10 cellular contexts compared by ENCODE assay signal in genomic region chr11:65641233-65642013, GRCh38. TPM values are rescaled to one million over a fixed set of nuclear protein-coding genes. Genes with fewer than 3 reads are reported as not detected.
DNase-seq lines count a peak whose midpoint lies in the region; ATAC-seq and TF ChIP-seq lines count a peak whose summit lies in the region.
"Had no signal": no experiment of that assay in that cellular context is flagged by ENCODE, and none has a peak within 500 bp of the region (broad histone marks: within the 10 kb centered on the region; RNA-seq: fewer than 3 reads in every experiment).

No MANE protein-coding gene starts in this region.

- H4K91ac ChIP-seq in H9 (ENCODE audit: insufficient read length, low read depth, low read length) = no peak overlapping the region

- intact Hi-C loops in activated B cell treated with CpG ODN at 0.5 μM for 24 hours (cut with micrococcal nuclease) = no loop called here

- H3K9ac ChIP-seq in H9 (ENCODE audit: extremely low read depth, insufficient read length, low read length) = no peak overlapping the region
- H3K9ac ChIP-seq in iPS-18a (ENCODE audit: low read length) = no peak overlapping the region

- H3K4me3 ChIP-seq in iPS-18a (ENCODE audit: low read length) = peak overlapping the region; percentile 61

- H3K79me1 ChIP-seq in H9 (ENCODE audit: insufficient read depth, low read depth, low read length, poor library complexity, severe bottlenecking) = no peaks in the 10 kb centered on the region

- ATAC-seq in activated B cell treated with CpG ODN at 0.5 μM for 24 hours (ENCODE audit: low read depth) (no peak), GM18502 (IDR thresholded peaks at IDR 0.05; ENCODE audit: poor library complexity, unreplicated experiment) (no peak)
- ATAC-seq in stimulated activated effector memory CD8-positive, alpha-beta T cell treated with anti-CD3 and anti-CD28 coated beads, Interleukin-12 subunit alpha, Interleukin-12 subunit beta, amount 100 ng/mL, for 72 hours = no peak

- no peak overlapping the region for H3K14ac ChIP-seq in H9 (ENCODE audit: insufficient read depth, low read length)

- H3K36me3 Mint-ChIP-seq in H9 (ENCODE audit: insufficient read depth in 1 of 3, low read depth in 3 of 3) (peaks cover 5 to 10% (median 7%) of the 10 kb centered on the region in 3 experiments; a peak in 6 of 7 replicates), activated B cell treated with CpG ODN at 0.5 μM for 24 hours (ENCODE audit: low read depth) (peaks cover 60% of the 10 kb centered on the region)
- peaks cover 84% of the 10 kb centered on the region for H3K36me3 Mint-ChIP-seq in stimulated activated effector memory CD8-positive, alpha-beta T cell treated with anti-CD3 and anti-CD28 coated beads, Interleukin-12 subunit alpha, Interleukin-12 subunit beta, amount 100 ng/mL, for 72 hours

- H3K9me3 ChIP-seq in H9 (ENCODE audit: control insufficient read depth, low read depth, low read length) = no peaks in the 10 kb centered on the region
- no peaks in the 10 kb centered on the region for H3K9me3 ChIP-seq in iPS-18a (ENCODE audit: control insufficient read depth, low read depth, low read length)

- no peak for TF ChIP-seq CTCF in H9 (conservative IDR thresholded peaks at IDR 0.05)
- TF ChIP-seq CTCF in activated B cell treated with CpG ODN at 0.5 μM for 24 hours (IDR thresholded peaks at IDR 0.05) = no peak

- H3K4ac ChIP-seq in H9 (ENCODE audit: low read depth, low read length) = no peak overlapping the region

- H3K27ac ChIP-seq in H9 (ENCODE audit: insufficient read length, low read depth, low read length) (no peak overlapping the region), iPS-18a (ENCODE audit: low read length) (no peak overlapping the region)

- H3K79me2 ChIP-seq in H9 (ENCODE audit: insufficient read depth, low read length) = no peaks in the 10 kb centered on the region

- H2BK120ac ChIP-seq in H9 (ENCODE audit: low read depth, low read length, poor library complexity, severe bottlenecking) = no peak overlapping the region

- no peak overlapping the region for H4K5ac ChIP-seq in H9 (ENCODE audit: insufficient read length, low read depth, low read length)

- peaks cover 13% of the 10 kb centered on the region for H3K23me2 ChIP-seq in H9 (ENCODE audit: insufficient read length, low read depth, low read length, poor library complexity, severe bottlenecking)

- whole genome bisulfite sequencing in H9 (ENCODE audit: extremely low coverage, insufficient read length, low lambda C conversion rate) = no CpG with 5 or more reads among the region's 18 CpGs

- H3K9me3 Mint-ChIP-seq in H9 (no peaks in the 10 kb centered on the region), activated B cell treated with CpG ODN at 0.5 μM for 24 hours (no peaks in the 10 kb centered on the region)
- H3K9me3 Mint-ChIP-seq in stimulated activated effector memory CD8-positive, alpha-beta T cell treated with anti-CD3 and anti-CD28 coated beads, Interleukin-12 subunit alpha, Interleukin-12 subunit beta, amount 100 ng/mL, for 72 hours = no peaks in the 10 kb centered on the region

- H4K20me1 ChIP-seq in H9 (ENCODE audit: control insufficient read depth, insufficient read depth, insufficient read length) = peaks cover 5% of the 10 kb centered on the region

- H3K27me3 ChIP-seq in H9 (ENCODE audit: insufficient read depth, low read length) (no peaks in the 10 kb centered on the region), iPS-18a (ENCODE audit: control insufficient read depth, insufficient read depth, low read length) (no peaks in the 10 kb centered on the region)

- no peak overlapping the region for H2BK5ac ChIP-seq in H9 (ENCODE audit: insufficient read length, low read length)

- H3K4me1 ChIP-seq in H9 (ENCODE audit: insufficient read depth, low read length) = peaks cover 5% of the 10 kb centered on the region; the same call in 1 of the 2 replicates
- H3K4me1 ChIP-seq in iPS-18a (ENCODE audit: control insufficient read depth, low read depth, low read length) = peaks cover 15% of the 10 kb centered on the region

- peak overlapping the region; percentile 64 for H3K4me2 ChIP-seq in H9 (ENCODE audit: insufficient read depth, insufficient read length, low read length)

- no peak overlapping the region for H2BK15ac ChIP-seq in H9 (ENCODE audit: low read depth, low read length)

- no peak for DNase-seq in H9
- no peak for DNase-seq in activated B cell treated with CpG ODN at 0.5 μM for 24 hours
- DNase-seq in stimulated activated effector memory CD8-positive, alpha-beta T cell treated with anti-CD3 and anti-CD28 coated beads, Interleukin-12 subunit alpha, Interleukin-12 subunit beta, amount 100 ng/mL, for 72 hours (ENCODE audit: low spot score in 2 of 2) = no peak
- DNase-seq in kidney tubule cell (ENCODE audit: low spot score) = no peak
- DNase-seq in cortex of kidney (lab: John Stamatoyannopoulos, UW) = no peak
- DNase-seq: mesenchymal stem cell, NCI-H187 treated with DMSO at 0.1 percent for 48 hours, SIG-M5 had no signal

- H3K23ac ChIP-seq in H9 (ENCODE audit: insufficient read length, low read depth, low read length) = no peak overlapping the region

- peaks cover 34 to 40% of the 10 kb centered on the region in 2 experiments for H3K4me1 Mint-ChIP-seq in H9
- H3K4me1 Mint-ChIP-seq in activated B cell treated with CpG ODN at 0.5 μM for 24 hours = peaks cover 65% of the 10 kb centered on the region
- H3K4me1 Mint-ChIP-seq in stimulated activated effector memory CD8-positive, alpha-beta T cell treated with anti-CD3 and anti-CD28 coated beads, Interleukin-12 subunit alpha, Interleukin-12 subunit beta, amount 100 ng/mL, for 72 hours = peaks cover 62% of the 10 kb centered on the region

- H3K56ac ChIP-seq in H9 (ENCODE audit: insufficient read length, low read depth, low read length) = no peak overlapping the region

- H3K4me3 Mint-ChIP-seq in H9 (peak overlapping the region in 1 of 2 experiments; percentile 87; a peak in 3 of 5 replicates), activated B cell treated with CpG ODN at 0.5 μM for 24 hours (peak overlapping the region; percentile 94)
- peak overlapping the region; percentile 94 for H3K4me3 Mint-ChIP-seq in stimulated activated effector memory CD8-positive, alpha-beta T cell treated with anti-CD3 and anti-CD28 coated beads, Interleukin-12 subunit alpha, Interleukin-12 subunit beta, amount 100 ng/mL, for 72 hours

- no peak overlapping the region for H2BK12ac ChIP-seq in H9 (ENCODE audit: insufficient read length, low read depth, low read length)

- no peak overlapping the region for H2AK5ac ChIP-seq in H9 (ENCODE audit: insufficient read length, low read length)

- POLR2A ChIA-PET in activated B cell treated with CpG ODN at 0.5 μM for 24 hours (lab: Charles Lee) = interaction anchor here (1.7 to 16.1 kb wide), 9 partner anchors 9 to 218 kb away, joined by 12 to 617 read pairs (median 39); partner anchors contain the start of genes CFL1, FAM89B, KAT5 and MALAT1

- H3T11ph ChIP-seq in H9 (ENCODE audit: low read length) = no peak overlapping the region

- H4K8ac ChIP-seq in H9 (replicated peaks; ENCODE audit: insufficient read length, low read depth, low read length) = no peak overlapping the region

- H2BK20ac ChIP-seq in H9 (ENCODE audit: low read depth, low read length, poor library complexity, severe bottlenecking) = no peak overlapping the region

- H3K27me3 Mint-ChIP-seq in H9 (ENCODE audit: low read depth) (no peaks in the 10 kb centered on the region), activated B cell treated with CpG ODN at 0.5 μM for 24 hours (no peaks in the 10 kb centered on the region)

- H3K27ac Mint-ChIP-seq in H9 = peak overlapping the region; percentile 67 to 90 (median 88); a peak in 6 of 7 replicates
- H3K27ac Mint-ChIP-seq in activated B cell treated with CpG ODN at 0.5 μM for 24 hours = peak overlapping the region; percentile 85
- peak overlapping the region; percentile 96 for H3K27ac Mint-ChIP-seq in stimulated activated effector memory CD8-positive, alpha-beta T cell treated with anti-CD3 and anti-CD28 coated beads, Interleukin-12 subunit alpha, Interleukin-12 subunit beta, amount 100 ng/mL, for 72 hours

- no peak overlapping the region for H3K18ac ChIP-seq in H9 (ENCODE audit: insufficient read length, low read depth, low read length)

- CTCF ChIA-PET in activated B cell treated with CpG ODN at 0.5 μM for 24 hours (lab: Charles Lee) = no interaction called here

- peaks cover 3% of the 10 kb centered on the region for H3K36me3 ChIP-seq in iPS-18a (ENCODE audit: control insufficient read depth, low read depth, low read length)

- H2AFZ ChIP-seq in H9 (ENCODE audit: low read length) = no peak overlapping the region

RNA-seq across cellular contexts. Expression of gene SIPA1, which starts 3.5 kb away (rescaled TPM):
- total RNA-seq in H9 (2021) = 32.0 and 37.4 TPM in 2 replicates
- total RNA-seq in activated B cell treated with CpG ODN at 0.5 μM for 24 hours = 236 and 252 TPM in 2 replicates

RNA-seq across cellular contexts. Expression of gene RELA, which starts 21.3 kb away (rescaled TPM):
- total RNA-seq in H9 (2021) (43.3 and 48.8 TPM in 2 replicates), activated B cell treated with CpG ODN at 0.5 μM for 24 hours (110 and 119 TPM in 2 replicates)

RNA-seq across cellular contexts. Expression of gene PCNX3, which starts 25.8 kb away (rescaled TPM):
- total RNA-seq in H9 (2021) (48.3 and 50.5 TPM in 2 replicates), activated B cell treated with CpG ODN at 0.5 μM for 24 hours (45.3 and 51.4 TPM in 2 replicates)

RNA-seq across cellular contexts. Expression of gene MAP3K11, which starts 27.4 kb away (rescaled TPM):
- 57.9 and 61.1 TPM in 2 replicates for total RNA-seq in H9 (2021)
- total RNA-seq in activated B cell treated with CpG ODN at 0.5 μM for 24 hours = 72.1 and 89.6 TPM in 2 replicates

RNA-seq across cellular contexts. Expression of gene KCNK7, which starts 45.8 kb away (rescaled TPM):
- total RNA-seq in H9 (2021) = 1.8 and 2.8 TPM in 2 replicates
- total RNA-seq in activated B cell treated with CpG ODN at 0.5 μM for 24 hours = 1.0 and 1.1 TPM in 2 replicates
